In the genomic region with DNA sequence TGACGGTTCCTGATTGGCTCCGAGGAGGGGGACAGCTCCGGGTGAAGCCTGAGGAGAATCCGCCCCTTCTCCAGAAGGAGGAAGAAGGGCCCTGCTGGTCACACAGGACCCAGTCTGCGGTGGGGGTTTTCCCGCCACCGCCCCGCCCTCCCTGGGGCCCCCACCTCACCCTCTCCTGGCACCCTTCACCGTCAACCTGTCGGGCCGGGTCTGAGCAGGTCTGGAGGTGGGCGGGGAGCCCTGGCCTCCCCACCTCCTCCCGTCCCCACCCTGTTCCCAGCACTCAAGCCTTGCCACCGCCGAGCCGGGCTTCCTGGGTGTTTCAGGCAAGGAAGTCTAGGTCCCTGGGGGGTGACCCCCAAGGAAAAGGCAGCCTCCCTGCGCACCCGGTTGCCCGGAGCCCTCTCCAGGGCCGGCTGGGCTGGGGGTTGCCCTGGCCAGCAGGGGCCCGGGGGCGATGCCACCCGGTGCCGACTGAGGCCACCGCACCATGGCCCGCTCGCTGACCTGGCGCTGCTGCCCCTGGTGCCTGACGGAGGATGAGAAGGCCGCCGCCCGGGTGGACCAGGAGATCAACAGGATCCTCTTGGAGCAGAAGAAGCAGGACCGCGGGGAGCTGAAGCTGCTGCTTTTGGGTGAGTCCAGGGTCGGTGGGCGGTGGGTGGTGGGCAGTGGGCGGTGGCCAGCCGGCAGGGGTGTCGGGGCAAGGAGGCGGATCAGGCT, we compare ENCODE assay signal across 1 cellular context.
TF ChIP-seq lines count a peak whose summit lies in the region.

TSS of gene GNA15 (plus strand) at position 73 of the 723 bp plus-strand sequence. CDS start at position 491, 418 bp downstream.

TF ChIP-seq in H1, 55 proteins besides CTCF, POLR2A, EP300 and RAD21 (continued from another document):
- TF ChIP-seq CHD7 (IDR thresholded peaks at IDR 0.05; ENCODE audit: insufficient replicate concordance, low read length) = no peak
- no peak for TF ChIP-seq BCL11A (IDR thresholded peaks at IDR 0.05; ENCODE audit: low read depth in 2 of 2, low read length in 2 of 2)
- TF ChIP-seq CBX5 (IDR thresholded peaks at IDR 0.05; ENCODE audit: low read depth, low read length) = no peak
- TF ChIP-seq SP2 (IDR thresholded peaks at IDR 0.05; ENCODE audit: low read length) = no peak
- TF ChIP-seq SUZ12 (IDR thresholded peaks at IDR 0.05; ENCODE audit: low read length) = no peak
- TF ChIP-seq BACH1 (IDR thresholded peaks at IDR 0.05; ENCODE audit: low read length) = no peak
- no peak for TF ChIP-seq POU5F1 (IDR thresholded peaks at IDR 0.05; ENCODE audit: low read depth, low read length)
- no peak for TF ChIP-seq BRCA1 (IDR thresholded peaks at IDR 0.05; ENCODE audit: low read depth, low read length)
- TF ChIP-seq SAP30 (IDR thresholded peaks at IDR 0.05; ENCODE audit: insufficient read depth, insufficient replicate concordance, low read length) = no peak
- no peak for TF ChIP-seq SIRT6 (IDR thresholded peaks at IDR 0.05; ENCODE audit: low read length)
TF ChIP-seq in H1: peak in this region for 0.
